Comparison of ENCODE assay signal across 22 cellular contexts in genomic region chr6:157001716-157002115, GRCh38.
A peak's percentile ranks its signal among the peaks of the same experiment; 100 is the strongest.
DNase-seq lines count a peak whose midpoint lies in the region; ATAC-seq and TF ChIP-seq lines count a peak whose summit lies in the region.
"Had no signal": no experiment of that assay in that cellular context is flagged by ENCODE, and none has a peak within 500 bp of the region (broad histone marks: within the 10 kb centered on the region; RNA-seq: fewer than 3 reads in every experiment).

No MANE protein-coding gene starts in this region.

- H3K27ac ChIP-seq in DOHH2 (ENCODE audit: low read depth, low read length) (no peak overlapping the region), HUES48 (ENCODE audit: low read depth, low read length) (peak overlapping the region; percentile 44), SK-N-MC (peak overlapping the region; percentile 73; the same call in 1 of the 2 replicates), endodermal cell (ENCODE audit: low read depth, low read length) (no peak overlapping the region)
- H3K27ac ChIP-seq: A549; BLaER1 treated with 17β-estradiol and CSF1 and Interleukin-3, amounts not matched to agents 10 nM and 100 nM; GM23248 had no signal

- peaks cover 20% of the 10 kb centered on the region for H3K4me1 Mint-ChIP-seq in endodermal cell
- H3K4me1 Mint-ChIP-seq: CD14-positive monocyte had no signal

- H3K36me3 Mint-ChIP-seq in endodermal cell (ENCODE audit: low read depth): peaks cover 4% of the 10 kb centered on the region

- no peaks in the 10 kb centered on the region for H3K27me3 Mint-ChIP-seq in endodermal cell (ENCODE audit: insufficient read depth)
- H3K27me3 Mint-ChIP-seq: CD4-positive, alpha-beta memory T cell had no signal

- peaks cover 96% of the 10 kb centered on the region for H3K79me2 ChIP-seq in DOHH2 (ENCODE audit: control insufficient read depth, low read length)

- no peak for ATAC-seq in GM21381 (IDR thresholded peaks at IDR 0.05; ENCODE audit: unreplicated experiment)
- ATAC-seq in HG02981 (IDR thresholded peaks at IDR 0.05; ENCODE audit: unreplicated experiment): no peak
- ATAC-seq: A549 had no signal

- H3K27ac Mint-ChIP-seq in endodermal cell: no peak overlapping the region

- no peak overlapping the region for H3K4me3 Mint-ChIP-seq in endodermal cell
- H3K4me3 Mint-ChIP-seq: CD14-positive monocyte; CD4-positive, alpha-beta memory T cell had no signal

- no peaks in the 10 kb centered on the region for H3K9me3 ChIP-seq in DOHH2 (ENCODE audit: control insufficient read depth, insufficient read depth, low read length)
- no peaks in the 10 kb centered on the region for H3K9me3 ChIP-seq in HUES48 (ENCODE audit: control insufficient read depth, insufficient read depth, low read length)
- no peaks in the 10 kb centered on the region for H3K9me3 ChIP-seq in SK-N-MC (ENCODE audit: low read depth, low read length)
- H3K9me3 ChIP-seq in endodermal cell (ENCODE audit: control insufficient read depth, low read length): no peaks in the 10 kb centered on the region
- H3K9me3 ChIP-seq: A549; BE2C; BLaER1 treated with 17β-estradiol and CSF1 and Interleukin-3, amounts not matched to agents 10 nM and 100 nM had no signal

- H3K9me2 ChIP-seq in DOHH2 (replicated peaks; ENCODE audit: control insufficient read depth, low read length): no peaks in the 10 kb centered on the region

- H3K4me1 ChIP-seq in DOHH2 (ENCODE audit: control insufficient read depth, low read length): peaks cover 28% of the 10 kb centered on the region
- peaks cover 45% of the 10 kb centered on the region for H3K4me1 ChIP-seq in HUES48 (ENCODE audit: control insufficient read depth, insufficient read depth, low read length)
- no peaks in the 10 kb centered on the region for H3K4me1 ChIP-seq in endodermal cell (ENCODE audit: control insufficient read depth, insufficient read depth, low read length)
- H3K4me1 ChIP-seq: A549; BLaER1 treated with 17β-estradiol and CSF1 and Interleukin-3, amounts not matched to agents 10 nM and 100 nM had no signal

- H3K36me3 ChIP-seq in DOHH2 (ENCODE audit: control insufficient read depth, low read length) (peaks cover 4% of the 10 kb centered on the region), HUES48 (ENCODE audit: control insufficient read depth, insufficient read depth, low read length) (no peaks in the 10 kb centered on the region), SK-N-MC (ENCODE audit: insufficient read depth, low read length) (no peaks in the 10 kb centered on the region), endodermal cell (ENCODE audit: control insufficient read depth, insufficient read depth, low read length) (no peaks in the 10 kb centered on the region)
- H3K36me3 ChIP-seq: BE2C had no signal

- TF ChIP-seq CTCF in DOHH2 (IDR thresholded peaks at IDR 0.05; ENCODE audit: low read depth, low read length, poor library complexity, severe bottlenecking) (no peak), endodermal cell (conservative IDR thresholded peaks at IDR 0.05) (no peak)

- no peak overlapping the region for H3K9ac ChIP-seq in HUES48 (ENCODE audit: low read depth, low read length)
- no peak overlapping the region for H3K9ac ChIP-seq in SK-N-MC (ENCODE audit: insufficient read length)
- no peak overlapping the region for H3K9ac ChIP-seq in endodermal cell (ENCODE audit: extremely low read depth, low read length, poor library complexity, severe bottlenecking)
- H3K9ac ChIP-seq: BLaER1 treated with 17β-estradiol and CSF1 and Interleukin-3, amounts not matched to agents 10 nM and 100 nM; GM23248 had no signal

- H3K4me2 ChIP-seq in DOHH2 (ENCODE audit: low read length): peak overlapping the region; percentile 11; the same call in 1 of the 2 replicates
- H3K4me2 ChIP-seq: A549; BLaER1 treated with 17β-estradiol and CSF1 and Interleukin-3, amounts not matched to agents 10 nM and 100 nM had no signal

- peaks cover 28% of the 10 kb centered on the region for H4K20me1 ChIP-seq in DOHH2 (ENCODE audit: control insufficient read depth, insufficient read depth, low read depth, low read length)

- WGBS in endodermal cell (ENCODE audit: insufficient coverage in 1 of 2, insufficient read length in 1 of 2), 2 experiments: 93 to 95% methylated on average over 11 to 12 of the region's 12 CpGs

- H3K27me3 ChIP-seq in DOHH2 (ENCODE audit: control insufficient read depth, low read length) (no peaks in the 10 kb centered on the region), HUES48 (ENCODE audit: control insufficient read depth, insufficient read depth, low read length) (no peaks in the 10 kb centered on the region), endodermal cell (ENCODE audit: control insufficient read depth, insufficient read depth, low read length, poor library complexity, severe bottlenecking) (no peaks in the 10 kb centered on the region)
- H3K27me3 ChIP-seq: BE2C; BLaER1 treated with 17β-estradiol and CSF1 and Interleukin-3, amounts not matched to agents 10 nM and 100 nM had no signal

- DNase-seq in SK-N-MC (ENCODE audit: low read depth, low spot score) (no peak), endodermal cell (peak; percentile 52), SW480 (ENCODE audit: low spot score) (no peak)
- no peak for DNase-seq in stimulated activated naive CD4-positive, alpha-beta T cell (lab: John Stamatoyannopoulos, UW)
- DNase-seq: 8988T; ACHN; AML-193; BE2C; Calu3; CD4-positive, alpha-beta memory T cell; COR-L47; DMS53; DMS79 treated with DMSO at 0.1 percent for 48 hours; GM23248; HCEC 1CT had no signal

- 0 out of 2 replicates have a peak, but pooled peaks cover under 1% of the 10 kb centered on the region for H3F3A ChIP-seq in DOHH2 (ENCODE audit: control insufficient read depth, insufficient read depth)

- H3K4me3 ChIP-seq in DOHH2 (ENCODE audit: low read length) (no peak overlapping the region), HUES48 (ENCODE audit: low read depth, low read length) (no peak overlapping the region), SK-N-MC (no peak overlapping the region), endodermal cell (ENCODE audit: low read length) (no peak overlapping the region)
- H3K4me3 ChIP-seq: A549; BLaER1 treated with 17β-estradiol and CSF1 and Interleukin-3, amounts not matched to agents 10 nM and 100 nM; GM23248 had no signal

- H3K9me3 Mint-ChIP-seq in endodermal cell: no peaks in the 10 kb centered on the region

Comparison
In these comparisons a context has a peak if more than half of its experiments do, and no peak if none do; other contexts are left out.
1. H3K27ac ChIP-seq: peak in HUES48 (single experiment) and SK-N-MC (single experiment); none in DOHH2 (single experiment) and endodermal cell (single experiment).